Comparison of ENCODE assay signal across 1 cellular context in genomic region chr7:50799873-50800272, GRCh38.
TF ChIP-seq lines count a peak whose summit lies in the region.

No MANE protein-coding gene starts in this region.

TF ChIP-seq in H1, 55 proteins besides CTCF, POLR2A, EP300 and RAD21:
- no peak for TF ChIP-seq CBX8 (IDR thresholded peaks at IDR 0.05; ENCODE audit: borderline replicate concordance, low read depth, low read length)
TF ChIP-seq in H1: peak in this region for 0.
